ENCODE assay signal across 1 cellular context in the genomic region with DNA sequence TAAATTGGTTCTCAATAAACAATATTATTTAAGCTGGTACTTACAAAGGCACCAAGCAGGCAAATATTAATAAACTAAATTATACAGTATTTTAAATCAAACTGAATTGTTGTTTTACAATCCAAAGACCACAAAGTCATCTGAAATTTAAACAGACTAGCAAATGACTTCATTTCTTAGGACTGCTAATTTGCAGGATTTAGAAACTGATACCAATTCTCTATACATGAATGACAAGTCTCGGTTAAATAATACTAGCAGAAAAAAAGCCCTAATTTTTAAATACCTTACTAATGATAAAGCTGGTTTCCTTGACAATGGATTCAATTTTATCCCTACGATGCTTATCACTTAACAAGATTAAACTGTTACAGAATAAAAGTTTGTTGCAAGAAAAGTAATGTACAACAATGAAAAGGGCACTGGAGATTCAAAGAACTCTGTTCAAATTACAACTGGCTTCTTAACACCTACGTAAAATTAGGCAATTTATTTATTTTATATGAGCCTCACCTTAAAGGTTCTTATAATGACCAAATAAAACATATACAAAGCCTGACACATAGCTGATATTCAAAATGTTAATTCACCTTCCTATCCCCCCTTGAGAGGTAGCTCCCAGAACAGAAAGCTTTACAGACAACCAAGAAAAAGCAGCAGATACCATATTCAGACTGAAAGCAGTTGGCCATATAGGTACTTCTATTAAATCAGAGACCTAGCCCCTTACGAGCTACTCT.
TF ChIP-seq lines count a peak whose summit lies in the region.

No MANE protein-coding gene starts in this region.

TF ChIP-seq in HepG2, 621 proteins besides CTCF, POLR2A, EP300 and RAD21:
- TF ChIP-seq MEIS1 (CRISPR knock-in tag; IDR thresholded peaks at IDR 0.05; ENCODE audit: borderline replicate concordance) (no peak), SAFB2 (CRISPR knock-in tag; IDR thresholded peaks at IDR 0.05; ENCODE audit: borderline replicate concordance, low read depth) (no peak), ZNF33A (CRISPR knock-in tag; IDR thresholded peaks at IDR 0.05; ENCODE audit: borderline replicate concordance) (no peak), MIER2 (CRISPR knock-in tag; IDR thresholded peaks at IDR 0.05) (no peak), ZNF713 (CRISPR knock-in tag; IDR thresholded peaks at IDR 0.05) (no peak), ZNF3 (CRISPR knock-in tag; IDR thresholded peaks at IDR 0.05) (no peak), GFI1 (CRISPR knock-in tag; IDR thresholded peaks at IDR 0.05; ENCODE audit: borderline replicate concordance) (no peak), ZFP1 (CRISPR knock-in tag; IDR thresholded peaks at IDR 0.05) (no peak), NCOR1 (IDR thresholded peaks at IDR 0.05; ENCODE audit: borderline replicate concordance, low read length) (no peak), KAT2B (IDR thresholded peaks at IDR 0.05; ENCODE audit: borderline replicate concordance, low read depth, low read length) (no peak), KAT7 (CRISPR knock-in tag; IDR thresholded peaks at IDR 0.05; ENCODE audit: borderline replicate concordance) (no peak), YEATS4 (CRISPR knock-in tag; IDR thresholded peaks at IDR 0.05; ENCODE audit: borderline replicate concordance) (no peak), JUND (CRISPR knock-in tag; IDR thresholded peaks at IDR 0.05) (no peak), FOXK2 (IDR thresholded peaks at IDR 0.05) (no peak), IKZF4 (CRISPR knock-in tag; IDR thresholded peaks at IDR 0.05; ENCODE audit: borderline replicate concordance, low read depth, not compliant biosample characterization) (no peak), SP2 (CRISPR knock-in tag; IDR thresholded peaks at IDR 0.05) (no peak)
- TF ChIP-seq, protein P1, sequence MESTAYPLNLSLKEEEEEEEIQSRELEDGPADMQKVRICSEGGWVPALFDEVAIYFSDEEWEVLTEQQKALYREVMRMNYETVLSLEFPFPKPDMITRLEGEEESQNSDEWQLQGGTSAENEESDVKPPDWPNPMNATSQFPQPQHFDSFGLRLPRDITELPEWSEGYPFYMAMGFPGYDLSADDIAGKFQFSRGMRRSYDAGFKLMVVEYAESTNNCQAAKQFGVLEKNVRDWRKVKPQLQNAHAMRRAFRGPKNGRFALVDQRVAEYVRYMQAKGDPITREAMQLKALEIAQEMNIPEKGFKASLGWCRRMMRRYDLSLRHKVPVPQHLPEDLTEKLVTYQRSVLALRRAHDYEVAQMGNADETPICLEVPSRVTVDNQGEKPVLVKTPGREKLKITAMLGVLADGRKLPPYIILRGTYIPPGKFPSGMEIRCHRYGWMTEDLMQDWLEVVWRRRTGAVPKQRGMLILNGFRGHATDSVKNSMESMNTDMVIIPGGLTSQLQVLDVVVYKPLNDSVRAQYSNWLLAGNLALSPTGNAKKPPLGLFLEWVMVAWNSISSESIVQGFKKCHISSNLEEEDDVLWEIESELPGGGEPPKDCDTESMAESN (CRISPR knock-in tag; conservative IDR thresholded peaks at IDR 0.05): no peak
TF ChIP-seq in HepG2: peak in this region for 0.
